1 cellular context compared by ENCODE assay signal in the genomic region with DNA sequence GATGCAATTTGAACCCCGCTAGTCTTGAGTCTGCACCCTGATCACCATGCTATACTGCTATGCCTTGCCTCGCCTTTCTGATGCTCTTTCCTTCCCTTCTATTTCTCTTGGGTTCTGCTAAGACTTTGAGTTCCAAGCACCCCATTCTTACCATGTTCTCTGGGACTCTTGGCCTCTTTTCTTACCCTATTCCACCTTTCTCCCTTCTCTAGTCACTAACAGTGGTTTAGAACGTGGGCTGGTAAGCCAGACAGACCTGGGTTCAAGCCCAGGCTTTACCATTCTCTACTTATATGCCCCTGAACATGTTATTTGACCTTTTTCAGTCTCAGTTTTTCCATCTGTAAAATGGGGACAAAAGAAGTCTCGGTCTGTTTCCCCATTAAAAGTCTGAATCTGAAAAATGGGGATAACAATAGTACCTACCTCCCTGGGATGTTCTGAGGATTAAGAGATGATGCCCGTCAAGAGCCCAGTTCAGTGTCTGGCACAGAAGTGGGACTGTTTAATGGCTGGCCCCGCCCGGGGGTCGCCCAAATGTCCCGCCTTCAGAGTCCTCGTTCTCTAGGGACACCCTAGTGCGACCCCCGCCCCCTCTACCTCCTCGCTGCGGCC.
A peak's percentile ranks its signal among the peaks of the same experiment; 100 is the strongest.
TF ChIP-seq lines count a peak whose summit lies in the region.

No MANE protein-coding gene starts in this region.

TF ChIP-seq in GM12878, 131 proteins besides CTCF, POLR2A, EP300 and RAD21 (continued from another document and continues in another):
- TF ChIP-seq PAX5 (IDR thresholded peaks at IDR 0.05; ENCODE audit: borderline replicate concordance, low read depth, low read length) (no peak), LARP7 (IDR thresholded peaks at IDR 0.05) (no peak), SMARCA5 (IDR thresholded peaks at IDR 0.05) (no peak), CHD2 (IDR thresholded peaks at IDR 0.05; ENCODE audit: borderline replicate concordance, low read depth, low read length) (no peak), NFXL1 (IDR thresholded peaks at IDR 0.05; ENCODE audit: borderline replicate concordance) (no peak), NRF1 (conservative IDR thresholded peaks at IDR 0.05; ENCODE audit: low read depth, low read length) (no peak), STAT1 (conservative IDR thresholded peaks at IDR 0.05) (no peak), SMAD1 (IDR thresholded peaks at IDR 0.05; ENCODE audit: low read depth, partially characterized antibody) (peak; percentile 56), PAX8 (IDR thresholded peaks at IDR 0.05) (no peak), RBBP5 (conservative IDR thresholded peaks at IDR 0.05) (no peak), ASH2L (IDR thresholded peaks at IDR 0.05; ENCODE audit: borderline replicate concordance, low read depth) (no peak), BHLHE40 (IDR thresholded peaks at IDR 0.05; ENCODE audit: borderline replicate concordance in 1 of 2, low read depth in 2 of 2, low read length in 1 of 2) (no peak), MYB (IDR thresholded peaks at IDR 0.05; ENCODE audit: borderline replicate concordance, low read depth, low read length) (no peak), ZZZ3 (IDR thresholded peaks at IDR 0.05; ENCODE audit: control insufficient read depth, insufficient read length, low read depth) (no peak), ELK1 (IDR thresholded peaks at IDR 0.05; ENCODE audit: low read depth, low read length) (no peak), ZNF24 (IDR thresholded peaks at IDR 0.05) (no peak), SREBF1 (IDR thresholded peaks at IDR 0.05; ENCODE audit: low read length) (no peak), BCL3 (IDR thresholded peaks at IDR 0.05; ENCODE audit: borderline replicate concordance, insufficient read depth, low read depth, low read length, poor library complexity, severe bottlenecking) (no peak), RB1 (IDR thresholded peaks at IDR 0.05; ENCODE audit: borderline replicate concordance) (peak; percentile 35; the same call in 1 of the 2 replicates), SRF (IDR thresholded peaks at IDR 0.05; ENCODE audit: low read depth in 2 of 2, low read length in 2 of 2) (no peak), HDAC6 (IDR thresholded peaks at IDR 0.05; ENCODE audit: unreplicated experiment) (no peak), MXI1 (IDR thresholded peaks at IDR 0.05; ENCODE audit: low read depth, low read length) (no peak), EED (IDR thresholded peaks at IDR 0.05; ENCODE audit: low read depth) (no peak), CBX3 (IDR thresholded peaks at IDR 0.05; ENCODE audit: borderline replicate concordance, low read depth) (no peak), SUPT20H (IDR thresholded peaks at IDR 0.05; ENCODE audit: borderline replicate concordance, control insufficient read depth, low read depth, low read length) (no peak), GABPA (IDR thresholded peaks at IDR 0.05; ENCODE audit: low read depth) (no peak), MEF2B (IDR thresholded peaks at IDR 0.05; ENCODE audit: partially characterized antibody, poor library complexity, severe bottlenecking) (peak; percentile 87), TARDBP (IDR thresholded peaks at IDR 0.05; ENCODE audit: borderline replicate concordance) (no peak), IRF4 (IDR thresholded peaks at IDR 0.05; ENCODE audit: low read depth, low read length) (no peak), DPF2 (IDR thresholded peaks at IDR 0.05) (peak; percentile 57), SMC3 (IDR thresholded peaks at IDR 0.05; ENCODE audit: borderline replicate concordance, low read length) (no peak), ZNF592 (IDR thresholded peaks at IDR 0.05) (no peak), CREM (IDR thresholded peaks at IDR 0.05; ENCODE audit: low read depth) (no peak), NFYA (IDR thresholded peaks at IDR 0.05; ENCODE audit: borderline replicate concordance, low read depth, low read length) (no peak), MTA2 (IDR thresholded peaks at IDR 0.05; ENCODE audit: low read depth) (no peak), EZH2 (IDR thresholded peaks at IDR 0.05; ENCODE audit: borderline replicate concordance, control insufficient read depth, low read depth, low read length) (no peak), RFX5 (IDR thresholded peaks at IDR 0.05; ENCODE audit: low read depth, low read length) (no peak), ESRRA (IDR thresholded peaks at IDR 0.05; ENCODE audit: low read length) (no peak), SMAD5 (IDR thresholded peaks at IDR 0.05; ENCODE audit: low read depth) (no peak), IKZF2 (IDR thresholded peaks at IDR 0.05) (no peak)
- TF ChIP-seq, protein P1, sequence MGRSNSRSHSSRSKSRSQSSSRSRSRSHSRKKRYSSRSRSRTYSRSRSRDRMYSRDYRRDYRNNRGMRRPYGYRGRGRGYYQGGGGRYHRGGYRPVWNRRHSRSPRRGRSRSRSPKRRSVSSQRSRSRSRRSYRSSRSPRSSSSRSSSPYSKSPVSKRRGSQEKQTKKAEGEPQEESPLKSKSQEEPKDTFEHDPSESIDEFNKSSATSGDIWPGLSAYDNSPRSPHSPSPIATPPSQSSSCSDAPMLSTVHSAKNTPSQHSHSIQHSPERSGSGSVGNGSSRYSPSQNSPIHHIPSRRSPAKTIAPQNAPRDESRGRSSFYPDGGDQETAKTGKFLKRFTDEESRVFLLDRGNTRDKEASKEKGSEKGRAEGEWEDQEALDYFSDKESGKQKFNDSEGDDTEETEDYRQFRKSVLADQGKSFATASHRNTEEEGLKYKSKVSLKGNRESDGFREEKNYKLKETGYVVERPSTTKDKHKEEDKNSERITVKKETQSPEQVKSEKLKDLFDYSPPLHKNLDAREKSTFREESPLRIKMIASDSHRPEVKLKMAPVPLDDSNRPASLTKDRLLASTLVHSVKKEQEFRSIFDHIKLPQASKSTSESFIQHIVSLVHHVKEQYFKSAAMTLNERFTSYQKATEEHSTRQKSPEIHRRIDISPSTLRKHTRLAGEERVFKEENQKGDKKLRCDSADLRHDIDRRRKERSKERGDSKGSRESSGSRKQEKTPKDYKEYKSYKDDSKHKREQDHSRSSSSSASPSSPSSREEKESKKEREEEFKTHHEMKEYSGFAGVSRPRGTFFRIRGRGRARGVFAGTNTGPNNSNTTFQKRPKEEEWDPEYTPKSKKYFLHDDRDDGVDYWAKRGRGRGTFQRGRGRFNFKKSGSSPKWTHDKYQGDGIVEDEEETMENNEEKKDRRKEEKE (IDR thresholded peaks at IDR 0.05): no peak
- TF ChIP-seq, protein P2, sequence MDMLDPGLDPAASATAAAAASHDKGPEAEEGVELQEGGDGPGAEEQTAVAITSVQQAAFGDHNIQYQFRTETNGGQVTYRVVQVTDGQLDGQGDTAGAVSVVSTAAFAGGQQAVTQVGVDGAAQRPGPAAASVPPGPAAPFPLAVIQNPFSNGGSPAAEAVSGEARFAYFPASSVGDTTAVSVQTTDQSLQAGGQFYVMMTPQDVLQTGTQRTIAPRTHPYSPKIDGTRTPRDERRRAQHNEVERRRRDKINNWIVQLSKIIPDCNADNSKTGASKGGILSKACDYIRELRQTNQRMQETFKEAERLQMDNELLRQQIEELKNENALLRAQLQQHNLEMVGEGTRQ (IDR thresholded peaks at IDR 0.05; ENCODE audit: borderline replicate concordance, low read depth, low read length): no peak
- TF ChIP-seq, protein P3, sequence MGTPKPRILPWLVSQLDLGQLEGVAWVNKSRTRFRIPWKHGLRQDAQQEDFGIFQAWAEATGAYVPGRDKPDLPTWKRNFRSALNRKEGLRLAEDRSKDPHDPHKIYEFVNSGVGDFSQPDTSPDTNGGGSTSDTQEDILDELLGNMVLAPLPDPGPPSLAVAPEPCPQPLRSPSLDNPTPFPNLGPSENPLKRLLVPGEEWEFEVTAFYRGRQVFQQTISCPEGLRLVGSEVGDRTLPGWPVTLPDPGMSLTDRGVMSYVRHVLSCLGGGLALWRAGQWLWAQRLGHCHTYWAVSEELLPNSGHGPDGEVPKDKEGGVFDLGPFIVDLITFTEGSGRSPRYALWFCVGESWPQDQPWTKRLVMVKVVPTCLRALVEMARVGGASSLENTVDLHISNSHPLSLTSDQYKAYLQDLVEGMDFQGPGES (IDR thresholded peaks at IDR 0.05): no peak
- TF ChIP-seq, protein P4, sequence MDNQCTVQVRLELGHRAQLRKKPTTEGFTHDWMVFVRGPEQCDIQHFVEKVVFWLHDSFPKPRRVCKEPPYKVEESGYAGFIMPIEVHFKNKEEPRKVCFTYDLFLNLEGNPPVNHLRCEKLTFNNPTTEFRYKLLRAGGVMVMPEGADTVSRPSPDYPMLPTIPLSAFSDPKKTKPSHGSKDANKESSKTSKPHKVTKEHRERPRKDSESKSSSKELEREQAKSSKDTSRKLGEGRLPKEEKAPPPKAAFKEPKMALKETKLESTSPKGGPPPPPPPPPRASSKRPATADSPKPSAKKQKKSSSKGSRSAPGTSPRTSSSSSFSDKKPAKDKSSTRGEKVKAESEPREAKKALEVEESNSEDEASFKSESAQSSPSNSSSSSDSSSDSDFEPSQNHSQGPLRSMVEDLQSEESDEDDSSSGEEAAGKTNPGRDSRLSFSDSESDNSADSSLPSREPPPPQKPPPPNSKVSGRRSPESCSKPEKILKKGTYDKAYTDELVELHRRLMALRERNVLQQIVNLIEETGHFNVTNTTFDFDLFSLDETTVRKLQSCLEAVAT (IDR thresholded peaks at IDR 0.05): 0 out of 2 replicates have a peak, but pooled peaks have one; percentile 16
- TF ChIP-seq, protein P5, sequence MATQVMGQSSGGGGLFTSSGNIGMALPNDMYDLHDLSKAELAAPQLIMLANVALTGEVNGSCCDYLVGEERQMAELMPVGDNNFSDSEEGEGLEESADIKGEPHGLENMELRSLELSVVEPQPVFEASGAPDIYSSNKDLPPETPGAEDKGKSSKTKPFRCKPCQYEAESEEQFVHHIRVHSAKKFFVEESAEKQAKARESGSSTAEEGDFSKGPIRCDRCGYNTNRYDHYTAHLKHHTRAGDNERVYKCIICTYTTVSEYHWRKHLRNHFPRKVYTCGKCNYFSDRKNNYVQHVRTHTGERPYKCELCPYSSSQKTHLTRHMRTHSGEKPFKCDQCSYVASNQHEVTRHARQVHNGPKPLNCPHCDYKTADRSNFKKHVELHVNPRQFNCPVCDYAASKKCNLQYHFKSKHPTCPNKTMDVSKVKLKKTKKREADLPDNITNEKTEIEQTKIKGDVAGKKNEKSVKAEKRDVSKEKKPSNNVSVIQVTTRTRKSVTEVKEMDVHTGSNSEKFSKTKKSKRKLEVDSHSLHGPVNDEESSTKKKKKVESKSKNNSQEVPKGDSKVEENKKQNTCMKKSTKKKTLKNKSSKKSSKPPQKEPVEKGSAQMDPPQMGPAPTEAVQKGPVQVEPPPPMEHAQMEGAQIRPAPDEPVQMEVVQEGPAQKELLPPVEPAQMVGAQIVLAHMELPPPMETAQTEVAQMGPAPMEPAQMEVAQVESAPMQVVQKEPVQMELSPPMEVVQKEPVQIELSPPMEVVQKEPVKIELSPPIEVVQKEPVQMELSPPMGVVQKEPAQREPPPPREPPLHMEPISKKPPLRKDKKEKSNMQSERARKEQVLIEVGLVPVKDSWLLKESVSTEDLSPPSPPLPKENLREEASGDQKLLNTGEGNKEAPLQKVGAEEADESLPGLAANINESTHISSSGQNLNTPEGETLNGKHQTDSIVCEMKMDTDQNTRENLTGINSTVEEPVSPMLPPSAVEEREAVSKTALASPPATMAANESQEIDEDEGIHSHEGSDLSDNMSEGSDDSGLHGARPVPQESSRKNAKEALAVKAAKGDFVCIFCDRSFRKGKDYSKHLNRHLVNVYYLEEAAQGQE (IDR thresholded peaks at IDR 0.05; ENCODE audit: low read depth, low read length): no peak
